11 cellular contexts compared by ENCODE assay signal in the genomic region with DNA sequence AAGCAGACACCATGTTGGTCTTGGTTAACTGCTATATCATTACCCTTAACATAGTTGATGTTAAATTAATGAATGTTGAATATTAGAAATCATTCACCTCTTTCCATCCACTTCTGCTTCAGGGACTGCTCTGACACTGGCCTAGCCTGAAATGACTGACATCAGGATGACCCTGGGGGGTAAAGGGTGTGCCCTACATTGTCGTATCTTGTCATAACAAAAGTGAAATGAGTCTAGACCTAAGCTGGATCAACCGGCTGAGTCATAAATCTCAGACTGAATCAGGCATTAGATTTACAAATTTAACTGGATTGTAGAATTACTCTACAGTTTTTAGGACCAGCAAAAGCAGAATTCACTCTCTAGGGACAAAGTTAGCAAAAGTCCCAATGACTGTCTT. TPM values are rescaled to one million over a fixed set of nuclear protein-coding genes. Genes with fewer than 3 reads are reported as not detected.
A peak's percentile ranks its signal among the peaks of the same experiment; 100 is the strongest.
DNase-seq lines count a peak whose midpoint lies in the region; ATAC-seq, FAIRE-seq and TF ChIP-seq lines count a peak whose summit lies in the region.
"Had no signal": no experiment of that assay in that cellular context is flagged by ENCODE, and none has a peak within 500 bp of the region (broad histone marks: within the 10 kb centered on the region; RNA-seq: fewer than 3 reads in every experiment).

No MANE protein-coding gene starts in this region.

- no peaks in the 10 kb centered on the region for H3K9me2 ChIP-seq in GM23338 (ENCODE audit: insufficient read depth)

- no peak for TF ChIP-seq POLR2A in H54 (IDR thresholded peaks at IDR 0.05; ENCODE audit: low read depth, low read length)

- no peaks in the 10 kb centered on the region; the same call in 1 of the 2 replicates for H4K20me1 ChIP-seq in GM23338 (replicated peaks; ENCODE audit: insufficient read depth)

- H3K4me3 Mint-ChIP-seq in GM23338: no peak overlapping the region
- H3K4me3 Mint-ChIP-seq: nephron had no signal

- no peak overlapping the region for H3K4me2 ChIP-seq in GM23338

- no peak overlapping the region for H2AFZ ChIP-seq in GM23338

- H3K4me1 Mint-ChIP-seq in GM23338: no peaks in the 10 kb centered on the region; the same call in 2 of the 3 replicates
- H3K4me1 Mint-ChIP-seq: nephron had no signal

- no peaks in the 10 kb centered on the region for H3K79me2 ChIP-seq in GM23338 (replicated peaks; ENCODE audit: insufficient read depth)

- H3K9me3 Mint-ChIP-seq in GM23338: no peaks in the 10 kb centered on the region

- no peak for TF ChIP-seq CTCF in GM23338 (conservative IDR thresholded peaks at IDR 0.05; ENCODE audit: low read depth in 2 of 2)

- H3K27ac Mint-ChIP-seq in GM23338: 0 out of 2 replicates have a peak overlapping the region, but pooled peaks have one; percentile 25
- H3K27ac Mint-ChIP-seq: nephron had no signal

- no peaks in the 10 kb centered on the region for H3K27me3 ChIP-seq in GM23338 (ENCODE audit: insufficient read depth)

- no peaks in the 10 kb centered on the region for H3K4me1 ChIP-seq in GM23338 (ENCODE audit: insufficient read depth)

- H3K27me3 Mint-ChIP-seq in GM23338 (ENCODE audit: insufficient read depth, low read depth, poor library complexity): no peaks in the 10 kb centered on the region

- DNase-seq in GM23338 (ENCODE audit: low spot score) (no peak), glomerular visceral epithelial cell (ENCODE audit: extremely low spot score) (peak; percentile 47), H54 (ENCODE audit: insufficient read length, low spot score) (no peak), DMS153 (lab: John Stamatoyannopoulos, UW) (no peak), NCI-H146 treated with DMSO at 0.1 percent for 48 hours (lab: John Stamatoyannopoulos, UW; ENCODE audit: unreplicated experiment) (no peak), GM03348 (ENCODE audit: low spot score) (no peak)
- DNase-seq: activated T-cell treated with anti-CD3 and anti-CD28 coated beads, Interleukin-2, amount 50 U/mL, for 1 hour had no signal

- FAIRE-seq in H54 (lab: Jason Lieb, UNC): no peak

- no peaks in the 10 kb centered on the region for H3K36me3 ChIP-seq in GM23338 (ENCODE audit: insufficient read depth)

- no peak overlapping the region for H3K27ac ChIP-seq in GM23338 (ENCODE audit: low read depth)

- ATAC-seq in GM18861 (IDR thresholded peaks at IDR 0.05; ENCODE audit: unreplicated experiment): peak; percentile 99
- ATAC-seq in GM23338: no peak
- ATAC-seq in HG03521 (IDR thresholded peaks at IDR 0.05; ENCODE audit: unreplicated experiment): peak; percentile 53
- ATAC-seq: Right ventricle myocardium inferior had no signal

- no peak overlapping the region for H3K4me3 ChIP-seq in GM23338

- H3K36me3 Mint-ChIP-seq in GM23338 (ENCODE audit: low read depth): no peaks in the 10 kb centered on the region

- H3F3A ChIP-seq in GM23338 (replicated peaks; ENCODE audit: low read depth): no peaks in the 10 kb centered on the region

TF ChIP-seq in GM23338, 12 proteins besides CTCF, POLR2A, EP300 and RAD21:
- no peak for TF ChIP-seq ZNF331 (CRISPR knock-in tag; IDR thresholded peaks at IDR 0.05; ENCODE audit: low read depth)
- no peak for TF ChIP-seq STAT1 (IDR thresholded peaks at IDR 0.05; ENCODE audit: unreplicated experiment)

RNA-seq across cellular contexts. Expression of a gene that starts 35.3 kb away (rescaled TPM):
- 10.5 TPM in 2 replicates for total RNA-seq in GM23338 (2014; rRNA removed; shearing (Covaris generic))
- 7.6 and 8.1 TPM in 2 replicates for polyA plus RNA-seq in GM23338 (2016; fragmentation: Nextera tagmentation; extraction: Ambion mirVana)
